ENCODE assay signal across 9 cellular contexts in genomic region chr5:149141224-149141956, GRCh38. TPM values are rescaled to one million over a fixed set of nuclear protein-coding genes. Genes with fewer than 3 reads are reported as not detected.
DNase-seq lines count a peak whose midpoint lies in the region; ATAC-seq, FAIRE-seq and TF ChIP-seq lines count a peak whose summit lies in the region.
"Had no signal": no experiment of that assay in that cellular context is flagged by ENCODE, and none has a peak within 500 bp of the region (broad histone marks: within the 10 kb centered on the region; RNA-seq: fewer than 3 reads in every experiment).

ABLIM3 (plus strand) TSS chr5:149141493; CDS start chr5:149142096, 603 bp downstream.

- H3K4me1 ChIP-seq in BLaER1 treated with 17β-estradiol and CSF1 and Interleukin-3, amounts not matched to agents 10 nM and 100 nM = peaks cover 17 to 33% (median 21%) of the 10 kb centered on the region in 10 experiments

- peak within 1 kb of the TSS; percentile 85 to 98 (median 95) for H3K4me2 ChIP-seq in BLaER1 treated with 17β-estradiol and CSF1 and Interleukin-3, amounts not matched to agents 10 nM and 100 nM
- H3K4me2 ChIP-seq in neural cell (ENCODE audit: low read length) = peak within 1 kb of the TSS; percentile 82

- peak within 1 kb of the TSS; percentile 55 to 76 (median 63) for H3K4me3 ChIP-seq in BLaER1 treated with 17β-estradiol and CSF1 and Interleukin-3, amounts not matched to agents 10 nM and 100 nM
- peak within 1 kb of the TSS; percentile 59 to 90 for H3K4me3 ChIP-seq in foreskin fibroblast (ENCODE audit: low read depth in 1 of 2, low read length in 2 of 2)
- H3K4me3 ChIP-seq in neural cell (ENCODE audit: low read length) = peak within 1 kb of the TSS; percentile 83

- H4K20me1 ChIP-seq in BLaER1 treated with 17β-estradiol and CSF1 and Interleukin-3, amounts not matched to agents 10 nM and 100 nM = no peaks in the 10 kb centered on the region
- no peaks in the 10 kb centered on the region for H4K20me1 ChIP-seq in neural cell (ENCODE audit: insufficient read depth)

- H3K36me3 ChIP-seq in BLaER1 treated with 17β-estradiol and CSF1 and Interleukin-3, amounts not matched to agents 10 nM and 100 nM = no peaks in the 10 kb centered on the region
- H3K36me3 ChIP-seq in neural cell (ENCODE audit: insufficient read depth, low read length) = no peaks in the 10 kb centered on the region

- H3K27me3 ChIP-seq in BLaER1 treated with 17β-estradiol and CSF1 and Interleukin-3, amounts not matched to agents 10 nM and 100 nM = peaks cover 0 to 19% (median 16%) of the 10 kb centered on the region in 11 experiments; a peak in 19 of 22 replicates
- peaks cover 12% of the 10 kb centered on the region for H3K27me3 ChIP-seq in neural cell (ENCODE audit: insufficient read depth, low read depth, low read length)

- TF ChIP-seq RAD21 in neural cell (conservative IDR thresholded peaks at IDR 0.05) = peak; percentile 73

- TF ChIP-seq EP300 in neural cell (conservative IDR thresholded peaks at IDR 0.05; ENCODE audit: poor library complexity, severe bottlenecking) = no peak

- H3K9me3 ChIP-seq in BLaER1 treated with 17β-estradiol and CSF1 and Interleukin-3, amounts not matched to agents 10 nM and 100 nM (replicated peaks in 1 of 11) = peaks cover 4 to 10% (median 8%) of the 10 kb centered on the region in 11 experiments; a peak in 13 of 22 replicates
- no peaks in the 10 kb centered on the region for H3K9me3 ChIP-seq in neural cell (ENCODE audit: low read length)

- H3K9me2 ChIP-seq in neural cell (ENCODE audit: insufficient read depth, low read length) = no peaks in the 10 kb centered on the region

- peak; percentile 57 for DNase-seq in RCC 7860 (ENCODE audit: low spot score)
- DNase-seq in activated gamma-delta T cell treated with Interleukin-2 at 50 U/mL for 16 hours = peak; percentile 64
- peak; percentile 72 to 91 for DNase-seq in foreskin fibroblast

- no peaks in the 10 kb centered on the region for H3F3A ChIP-seq in neural cell (ENCODE audit: insufficient read depth, low read length, poor library complexity, severe bottlenecking)

- TF ChIP-seq CTCF in foreskin fibroblast (IDR thresholded peaks at IDR 0.05; ENCODE audit: low read depth, low read length) (peak; percentile 88), neural cell (IDR thresholded peaks at IDR 0.05; ENCODE audit: poor library complexity, severe bottlenecking) (peak; percentile 95)

- H3K79me2 ChIP-seq in neural cell (replicated peaks; ENCODE audit: insufficient read depth, low read length) = no peaks in the 10 kb centered on the region

- H3K27me3 Mint-ChIP-seq in stimulated activated naive CD8-positive, alpha-beta T cell treated with anti-CD3 and anti-CD28 coated beads, Interleukin-15, Interleukin-2, amounts not matched to agents 100 ng/mL and 50 ng/mL, for 24 hours = peaks cover 42% of the 10 kb centered on the region

- no peaks in the 10 kb centered on the region for H3K36me3 Mint-ChIP-seq in stimulated activated naive CD8-positive, alpha-beta T cell treated with anti-CD3 and anti-CD28 coated beads, Interleukin-15, Interleukin-2, amounts not matched to agents 100 ng/mL and 50 ng/mL, for 24 hours (ENCODE audit: low read depth)

- FAIRE-seq in RCC 7860 (lab: Jason Lieb, UNC) = no peak
- FAIRE-seq: endometrium had no signal

- H3K27ac Mint-ChIP-seq in stimulated activated naive CD8-positive, alpha-beta T cell treated with anti-CD3 and anti-CD28 coated beads, Interleukin-15, Interleukin-2, amounts not matched to agents 100 ng/mL and 50 ng/mL, for 24 hours = no peak within 1 kb of the TSS

- H2AFZ ChIP-seq in neural cell (ENCODE audit: low read depth, low read length) = peak within 1 kb of the TSS; percentile 79

- H3K9ac ChIP-seq in BLaER1 treated with 17β-estradiol and CSF1 and Interleukin-3, amounts not matched to agents 10 nM and 100 nM = peak within 1 kb of the TSS in 10 of 11 experiments; percentile 20 to 67 (median 60); a peak in 14 of 22 replicates
- peak within 1 kb of the TSS; percentile 81 for H3K9ac ChIP-seq in neural cell (ENCODE audit: low read length)

- H3K4me3 Mint-ChIP-seq in stimulated activated naive CD8-positive, alpha-beta T cell treated with anti-CD3 and anti-CD28 coated beads, Interleukin-15, Interleukin-2, amounts not matched to agents 100 ng/mL and 50 ng/mL, for 24 hours = peak within 1 kb of the TSS; percentile 24

- ATAC-seq in GM19324 (IDR thresholded peaks at IDR 0.05; ENCODE audit: low FRiP score, unreplicated experiment) (peak; percentile 85), HG03442 (IDR thresholded peaks at IDR 0.05; ENCODE audit: unreplicated experiment) (peak; percentile 89)

- no peaks in the 10 kb centered on the region for H3K9me3 Mint-ChIP-seq in stimulated activated naive CD8-positive, alpha-beta T cell treated with anti-CD3 and anti-CD28 coated beads, Interleukin-15, Interleukin-2, amounts not matched to agents 100 ng/mL and 50 ng/mL, for 24 hours

- H3K4me1 Mint-ChIP-seq in stimulated activated naive CD8-positive, alpha-beta T cell treated with anti-CD3 and anti-CD28 coated beads, Interleukin-15, Interleukin-2, amounts not matched to agents 100 ng/mL and 50 ng/mL, for 24 hours (ENCODE audit: low read depth) = no peaks in the 10 kb centered on the region

- H3K27ac ChIP-seq in BLaER1 treated with 17β-estradiol and CSF1 and Interleukin-3, amounts not matched to agents 10 nM and 100 nM = peak within 1 kb of the TSS in 1 of 11 experiments; percentile 52; a peak in 3 of 22 replicates
- H3K27ac ChIP-seq in neural cell (ENCODE audit: low read length) = peak within 1 kb of the TSS; percentile 28

TF ChIP-seq in neural cell, 6 proteins besides CTCF, POLR2A, EP300 and RAD21:
- TF ChIP-seq TAF1 (IDR thresholded peaks at IDR 0.05; ENCODE audit: low read depth) (peak; percentile 20), REST (IDR thresholded peaks at IDR 0.05; ENCODE audit: borderline replicate concordance) (peak; percentile 20), EZH2 (IDR thresholded peaks at IDR 0.05; ENCODE audit: borderline replicate concordance, insufficient read depth, low read length, poor library complexity, severe bottlenecking) (no peak), SMC3 (conservative IDR thresholded peaks at IDR 0.05; ENCODE audit: poor library complexity) (peak; percentile 89), MXI1 (conservative IDR thresholded peaks at IDR 0.05; ENCODE audit: poor library complexity, severe bottlenecking) (peak; percentile 26), POLR2AphosphoS5 (IDR thresholded peaks at IDR 0.05) (peak; percentile 68)

RNA-seq across cellular contexts. Expression of gene ABLIM3, which starts in this region (rescaled TPM):
- polyA plus RNA-seq in neural cell = 15.3 and 17.7 TPM in 2 replicates
- polyA minus RNA-seq in neural cell = 30.7 and 35.3 TPM in 2 replicates
